1 cellular context compared by ENCODE assay signal in genomic region chr7:591856-592628, GRCh38.
TF ChIP-seq lines count a peak whose summit lies in the region.

No MANE protein-coding gene starts in this region.

TF ChIP-seq in K562, 482 proteins besides CTCF, POLR2A, EP300 and RAD21 (continued from another document):
- TF ChIP-seq RBM14 (IDR thresholded peaks at IDR 0.05; ENCODE audit: borderline replicate concordance, insufficient read depth, low read depth, low read length), result no peak
- no peak for TF ChIP-seq ARID3A (IDR thresholded peaks at IDR 0.05; ENCODE audit: borderline replicate concordance, low read depth, low read length)
- TF ChIP-seq MECOM (CRISPR knock-in tag; IDR thresholded peaks at IDR 0.05), result no peak
- TF ChIP-seq DACH1 (IDR thresholded peaks at IDR 0.05; ENCODE audit: partially characterized antibody), result no peak
- no peak for TF ChIP-seq BHLHE40 (IDR thresholded peaks at IDR 0.05; ENCODE audit: low read length)
- TF ChIP-seq ATF2 (CRISPR knock-in tag; IDR thresholded peaks at IDR 0.05), result no peak
- peak; percentile 87; the same call in 1 of the 2 replicates for TF ChIP-seq ZBTB7A (IDR thresholded peaks at IDR 0.05; ENCODE audit: borderline replicate concordance, control insufficient read depth, low read depth, low read length)
- no peak for TF ChIP-seq PRDM10 (IDR thresholded peaks at IDR 0.05; ENCODE audit: partially characterized antibody)
- TF ChIP-seq NCOA1 (IDR thresholded peaks at IDR 0.05; ENCODE audit: low read depth), result no peak
- no peak for TF ChIP-seq CREB3 (tag; conservative IDR thresholded peaks at IDR 0.05; ENCODE audit: low read depth)
- no peak for TF ChIP-seq BCOR (IDR thresholded peaks at IDR 0.05)
- no peak for TF ChIP-seq HLTF (IDR thresholded peaks at IDR 0.05)
- TF ChIP-seq ZBTB26 (CRISPR knock-in tag; IDR thresholded peaks at IDR 0.05), result no peak
- no peak for TF ChIP-seq MCM2 (IDR thresholded peaks at IDR 0.05; ENCODE audit: low read depth)
- TF ChIP-seq ZNF311 (CRISPR knock-in tag; IDR thresholded peaks at IDR 0.05), result no peak; the same call in 1 of the 2 replicates
- 0 out of 2 replicates have a peak, but pooled peaks have one; percentile 4 for TF ChIP-seq PKNOX1 (IDR thresholded peaks at IDR 0.05)
- TF ChIP-seq ZBTB1 (CRISPR knock-in tag; IDR thresholded peaks at IDR 0.05; ENCODE audit: borderline replicate concordance, low read depth), result no peak
- no peak for TF ChIP-seq CBX3 (IDR thresholded peaks at IDR 0.05; ENCODE audit: borderline replicate concordance in 1 of 2, low read length in 2 of 2)
- TF ChIP-seq PHTF2 (CRISPR knock-in tag; IDR thresholded peaks at IDR 0.05), result no peak
- no peak for TF ChIP-seq EWSR1 (IDR thresholded peaks at IDR 0.05; ENCODE audit: borderline replicate concordance, low read depth, partially characterized antibody)
- TF ChIP-seq PYGO2 (tag; IDR thresholded peaks at IDR 0.05), result no peak
- no peak for TF ChIP-seq EZH2 (IDR thresholded peaks at IDR 0.05; ENCODE audit: borderline replicate concordance, low read depth, low read length)
- no peak for TF ChIP-seq ZC3H8 (IDR thresholded peaks at IDR 0.05)
- TF ChIP-seq EGR1 (conservative IDR thresholded peaks at IDR 0.05), result peak; percentile 51
- TF ChIP-seq HIVEP1 (CRISPR knock-in tag; IDR thresholded peaks at IDR 0.05), result no peak
- TF ChIP-seq TAF1 (IDR thresholded peaks at IDR 0.05; ENCODE audit: control insufficient read depth, extremely low read depth, insufficient read depth, low read length, severe bottlenecking), result peak; percentile 23
- no peak for TF ChIP-seq ZNF778 (CRISPR knock-in tag; IDR thresholded peaks at IDR 0.05)
- TF ChIP-seq SAFB (IDR thresholded peaks at IDR 0.05; ENCODE audit: borderline replicate concordance, low read depth, low read length), result no peak
- TF ChIP-seq ARID1B (IDR thresholded peaks at IDR 0.05), result peak; percentile 73
- peak in 1 of 2 experiments; percentile 72; a peak in 2 of 4 replicates for TF ChIP-seq ZNF639 (CRISPR knock-in tag; conservative IDR thresholded peaks at IDR 0.05 in 1 of 2, IDR thresholded peaks at IDR 0.05 in 1 of 2)
- TF ChIP-seq XRCC4 (IDR thresholded peaks at IDR 0.05; ENCODE audit: extremely low read depth, insufficient read depth, insufficient read length), result no peak
- TF ChIP-seq KDM1A (IDR thresholded peaks at IDR 0.05), result no peak
- TF ChIP-seq ZNF785 (CRISPR knock-in tag; IDR thresholded peaks at IDR 0.05), result no peak
- TF ChIP-seq HMGXB4 (CRISPR knock-in tag; IDR thresholded peaks at IDR 0.05), result no peak
- no peak for TF ChIP-seq SNRNP70 (optimal IDR thresholded peaks at IDR 0.05; ENCODE audit: low read depth, low read length)
- no peak for TF ChIP-seq ZNF561 (CRISPR knock-in tag; conservative IDR thresholded peaks at IDR 0.05)
- no peak for TF ChIP-seq KLF10 (CRISPR knock-in tag; IDR thresholded peaks at IDR 0.05)
